In the genomic region with DNA sequence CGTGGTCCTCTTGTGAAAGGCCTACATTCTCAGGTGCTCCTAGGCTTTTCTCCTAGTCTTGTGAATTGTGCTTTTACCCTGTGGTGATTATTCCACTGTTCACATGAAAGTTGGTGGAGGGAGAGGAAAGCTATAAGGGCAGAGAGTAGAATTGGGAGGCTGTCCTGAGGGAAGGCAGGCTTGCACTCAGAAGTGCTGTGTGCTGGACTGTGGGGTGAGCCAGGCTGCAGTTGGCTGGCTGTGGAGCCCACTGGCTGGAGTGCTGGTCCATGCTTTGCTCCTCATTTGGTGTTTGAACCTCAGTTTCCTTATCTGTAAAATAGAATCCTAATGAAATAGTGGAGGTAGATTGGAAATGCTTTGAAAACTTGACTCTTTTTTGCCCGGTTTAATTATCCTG, we compare ENCODE assay signal across 15 cellular contexts. TPM values are rescaled to one million over a fixed set of nuclear protein-coding genes. Genes with fewer than 3 reads are reported as not detected.
A peak's percentile ranks its signal among the peaks of the same experiment; 100 is the strongest.
DNase-seq lines count a peak whose midpoint lies in the region; ATAC-seq and TF ChIP-seq lines count a peak whose summit lies in the region.
"Had no signal": no experiment of that assay in that cellular context is flagged by ENCODE, and none has a peak within 500 bp of the region (broad histone marks: within the 10 kb centered on the region; RNA-seq: fewer than 3 reads in every experiment).

No MANE protein-coding gene starts in this region.

- H3K9me3 ChIP-seq in gastroesophageal sphincter (no peaks in the 10 kb centered on the region), muscle layer of colon (ENCODE audit: low read length) (no peaks in the 10 kb centered on the region), stomach smooth muscle (ENCODE audit: control insufficient read depth in 2 of 2, low read length in 2 of 2) (no peaks in the 10 kb centered on the region)

- 75 to 91% methylated on average over 2 of the region's 2 CpGs for WGBS in gastroesophageal sphincter (ENCODE audit: low coverage in 1 of 2), 2 donors

- H3K4me1 ChIP-seq in gastroesophageal sphincter, result peaks cover 15 to 75% (median 22%) of the 10 kb centered on the region in 3 donors
- H3K4me1 ChIP-seq in muscle layer of colon (ENCODE audit: insufficient read depth, low read length), result peaks cover 62% of the 10 kb centered on the region
- peaks cover 43% of the 10 kb centered on the region for H3K4me1 ChIP-seq in stomach smooth muscle (ENCODE audit: control insufficient read depth, insufficient read depth, low read length)

- H3K27me3 ChIP-seq in gastroesophageal sphincter (no peaks in the 10 kb centered on the region), muscle layer of colon (ENCODE audit: control insufficient read depth in 1 of 2, insufficient read depth in 2 of 2, low read length in 2 of 2) (no peaks in the 10 kb centered on the region), stomach smooth muscle (ENCODE audit: control insufficient read depth in 1 of 2, insufficient read depth in 2 of 2, low read length in 2 of 2) (no peaks in the 10 kb centered on the region)

- H3K27ac ChIP-seq in VCaP (peak overlapping the region; percentile 64; the same call in 1 of the 2 replicates), gastroesophageal sphincter (peak overlapping the region in 3 of 4 donors; percentile 39 to 80 (median 67)), muscle layer of colon (ENCODE audit: low read depth, low read length) (peak overlapping the region; percentile 41), stomach smooth muscle (ENCODE audit: low read length) (peak overlapping the region; percentile 58), coronary artery (no peak overlapping the region)
- H3K27ac ChIP-seq: C4-2B, HL-60 had no signal

- TF ChIP-seq CTCF in VCaP (conservative IDR thresholded peaks at IDR 0.05) (no peak), gastroesophageal sphincter (IDR thresholded peaks at IDR 0.05) (no peak), coronary artery (IDR thresholded peaks at IDR 0.05) (no peak)

- no peak for TF ChIP-seq EP300 in gastroesophageal sphincter (IDR thresholded peaks at IDR 0.05)

- H3K36me3 ChIP-seq in gastroesophageal sphincter (no peaks in the 10 kb centered on the region), muscle layer of colon (ENCODE audit: insufficient read depth, low read length) (no peaks in the 10 kb centered on the region), stomach smooth muscle (ENCODE audit: control insufficient read depth in 2 of 2, insufficient read depth in 2 of 2, low read length in 2 of 2) (no peaks in the 10 kb centered on the region)

- intact Hi-C loops in posterior cingulate gyrus (cut with DNase I), result no loop called here

- H3K9ac ChIP-seq in muscle layer of colon (ENCODE audit: low read length), result no peak overlapping the region
- no peak overlapping the region for H3K9ac ChIP-seq in stomach smooth muscle (ENCODE audit: low read length in 2 of 2)

- no peak for ATAC-seq in gastroesophageal sphincter
- ATAC-seq in HG03442 (IDR thresholded peaks at IDR 0.05; ENCODE audit: unreplicated experiment), result no peak

- H3K4me3 ChIP-seq in gastroesophageal sphincter (no peak overlapping the region), muscle layer of colon (ENCODE audit: low read depth in 1 of 2, low read length in 2 of 2) (peak overlapping the region in 1 of 2 donors; percentile 6), stomach smooth muscle (ENCODE audit: low read length in 2 of 2) (no peak overlapping the region), coronary artery (no peak overlapping the region)

- no peak for TF ChIP-seq POLR2A in gastroesophageal sphincter (IDR thresholded peaks at IDR 0.05)

- DNase-seq in posterior cingulate gyrus (no peak), coronary artery (ENCODE audit: low spot score) (no peak)
- DNase-seq: COR-L47, H7, KG1, NCI-H1436, NCI-H2029, NCI-H2171 treated with DMSO at 0.1 percent for 48 hours had no signal

RNA-seq across cellular contexts. Expression of a gene that starts 21.3 kb away (rescaled TPM):
- 100 to 1,000 TPM in 3 of 4 donors, 10 to 100 TPM in 1; 79.6 to 119 (median 116) TPM for total RNA-seq in gastroesophageal sphincter

Comparison
In these comparisons a context has a peak if more than half of its experiments do, and no peak if none do; other contexts are left out.
1. H3K27ac ChIP-seq: peak in VCaP (single experiment), gastroesophageal sphincter (3 of 4), muscle layer of colon (single experiment) and stomach smooth muscle (single experiment); none in coronary artery (0 of 2).